ENCODE assay signal across 12 cellular contexts in genomic region chr9:91427873-91428272, GRCh38. TPM values are rescaled to one million over a fixed set of nuclear protein-coding genes. Genes with fewer than 3 reads are reported as not detected.
A peak's percentile ranks its signal among the peaks of the same experiment; 100 is the strongest.
DNase-seq lines count a peak whose midpoint lies in the region; ATAC-seq and TF ChIP-seq lines count a peak whose summit lies in the region.
"Had no signal": no experiment of that assay in that cellular context is flagged by ENCODE, and none has a peak within 500 bp of the region (broad histone marks: within the 10 kb centered on the region; RNA-seq: fewer than 3 reads in every experiment).

No MANE protein-coding gene starts in this region.

- H3K9me3 Mint-ChIP-seq in activated naive CD8-positive, alpha-beta T cell treated with anti-CD3 and anti-CD28 coated beads for 36 hours: no peaks in the 10 kb centered on the region

- no peaks in the 10 kb centered on the region for H3K36me3 Mint-ChIP-seq in activated naive CD8-positive, alpha-beta T cell treated with anti-CD3 and anti-CD28 coated beads for 36 hours

- H3K4me1 Mint-ChIP-seq in activated naive CD8-positive, alpha-beta T cell treated with anti-CD3 and anti-CD28 coated beads for 36 hours: peaks cover 26% of the 10 kb centered on the region

- peaks cover 70 to 72% of the 10 kb centered on the region in 2 experiments for H3K4me1 ChIP-seq in neutrophil (ENCODE audit: control insufficient read depth in 1 of 2, insufficient read depth in 1 of 2, low read depth in 1 of 2, low read length in 1 of 2)

- no peak for ATAC-seq in GM21381 (IDR thresholded peaks at IDR 0.05; ENCODE audit: unreplicated experiment)
- no peak for ATAC-seq in HG03342 (IDR thresholded peaks at IDR 0.05; ENCODE audit: unreplicated experiment)
- no peak for ATAC-seq in GM19467 (IDR thresholded peaks at IDR 0.05; ENCODE audit: unreplicated experiment)

- in situ Hi-C loops in Caki2 (cut with HindIII; ENCODE audit: low pct_unique_long_range_greater_than_20kb, low sequenced_read_pairs): no loop called here

- H3K27me3 Mint-ChIP-seq in activated naive CD8-positive, alpha-beta T cell treated with anti-CD3 and anti-CD28 coated beads for 36 hours: peaks cover 28% of the 10 kb centered on the region

- no peaks in the 10 kb centered on the region for H3K36me3 ChIP-seq in neutrophil

- H3K4me3 Mint-ChIP-seq in activated naive CD8-positive, alpha-beta T cell treated with anti-CD3 and anti-CD28 coated beads for 36 hours: no peak overlapping the region

- H3K27ac ChIP-seq in neutrophil: peak overlapping the region; percentile 76

- TF ChIP-seq CTCF in choroid plexus epithelial cell (conservative IDR thresholded peaks at IDR 0.05; ENCODE audit: low read depth, low read length) (no peak), neutrophil (IDR thresholded peaks at IDR 0.05) (no peak)

- DNase-seq in Caki2 (ENCODE audit: low read depth) (peak; percentile 60), LoVo (ENCODE audit: low spot score) (peak; percentile 58), choroid plexus epithelial cell (ENCODE audit: low read depth) (peak; percentile 68)
- no peak for DNase-seq in activated naive CD8-positive, alpha-beta T cell treated with anti-CD3 and anti-CD28 coated beads for 36 hours
- DNase-seq: DMS 273 treated with DMSO at 0.1 percent for 48 hours; head of caudate nucleus; NCI-H1694; stimulated activated naive CD4-positive, alpha-beta T cell treated with Interleukin-2 at 50 U/mL for 16 hours had no signal

- H3K4me3 ChIP-seq in choroid plexus epithelial cell (ENCODE audit: low read depth, low read length): no peak overlapping the region
- no peak overlapping the region for H3K4me3 ChIP-seq in neutrophil (ENCODE audit: low read depth in 1 of 2, low read length in 1 of 2)

- no peaks in the 10 kb centered on the region for H3K9me3 ChIP-seq in neutrophil

- no peak overlapping the region for H3K27ac Mint-ChIP-seq in activated naive CD8-positive, alpha-beta T cell treated with anti-CD3 and anti-CD28 coated beads for 36 hours

- H3K27me3 ChIP-seq in neutrophil: no peaks in the 10 kb centered on the region

RNA-seq across cellular contexts. Expression of gene NFIL3, which starts 4.2 kb away (rescaled TPM):
- 6.3 and 7.3 TPM in 2 replicates for total RNA-seq in Caki2 (2014; rRNA removed; shearing (Covaris generic); ENCODE audit: low replicate concordance)
- 10 to 100 TPM; 23.8 to 25.7 TPM for total RNA-seq in activated naive CD8-positive, alpha-beta T cell treated with anti-CD3 and anti-CD28 coated beads for 36 hours
